Comparison of ENCODE assay signal across 15 cellular contexts in genomic region chr17:49574283-49574892, GRCh38. TPM values are rescaled to one million over a fixed set of nuclear protein-coding genes. Genes with fewer than 3 reads are reported as not detected.
DNase-seq lines count a peak whose midpoint lies in the region; ATAC-seq and TF ChIP-seq lines count a peak whose summit lies in the region.
"Had no signal": no experiment of that assay in that cellular context is flagged by ENCODE, and none has a peak within 500 bp of the region (broad histone marks: within the 10 kb centered on the region; RNA-seq: fewer than 3 reads in every experiment).

No MANE protein-coding gene starts in this region.

- H3K27ac ChIP-seq in left ventricle myocardium inferior (replicated peaks) (peak overlapping the region; percentile 75), esophagus squamous epithelium (peak overlapping the region in 3 of 4 donors; percentile 71 to 90 (median 84)), osteoblast (ENCODE audit: low read depth, low read length) (no peak overlapping the region), vagina (peak overlapping the region; percentile 90)
- H3K27ac ChIP-seq: SK-N-MC had no signal

- H3K4me3 ChIP-seq in left ventricle myocardium inferior (no peak overlapping the region), esophagus squamous epithelium (no peak overlapping the region), osteoblast (ENCODE audit: insufficient read depth, low read length) (no peak overlapping the region), vagina (no peak overlapping the region)
- H3K4me3 ChIP-seq: SK-N-MC had no signal

- H3K36me3 ChIP-seq in left ventricle myocardium inferior (no peaks in the 10 kb centered on the region), esophagus squamous epithelium (no peaks in the 10 kb centered on the region), osteoblast (ENCODE audit: insufficient read depth, low read length) (no peaks in the 10 kb centered on the region), vagina (no peaks in the 10 kb centered on the region)

- no peak for DNase-seq in left ventricle myocardium inferior
- no peak for DNase-seq in Right ventricle myocardium superior
- DNase-seq in esophagus squamous epithelium (lab: John Stamatoyannopoulos, UW), result no peak
- peak; percentile 56 for DNase-seq in osteoblast (ENCODE audit: insufficient read length, low spot score, missing footprints)
- DNase-seq in vagina (ENCODE audit: extremely low spot score in 2 of 2), result peak in 1 of 2 donors; percentile 83
- no peak for DNase-seq in T-helper 9 cell
- DNase-seq: activated effector memory CD4-positive, alpha-beta T cell treated with anti-CD3 and anti-CD28 coated beads, Interleukin-2, amount 50 U/mL, for 16 hours; NCI-H1417 treated with DMSO at 0.1 percent for 48 hours; stimulated activated CD4-positive, alpha-beta T cell treated with anti-CD3 and anti-CD28 coated beads, Interleukin-4, amount 100 ng/mL, for 24 hours had no signal

- no peaks in the 10 kb centered on the region for H3K79me2 ChIP-seq in osteoblast (ENCODE audit: insufficient read depth, low read length)

- no peaks in the 10 kb centered on the region for H3K9me3 ChIP-seq in left ventricle myocardium inferior (replicated peaks)
- no peaks in the 10 kb centered on the region for H3K9me3 ChIP-seq in esophagus squamous epithelium
- no peaks in the 10 kb centered on the region for H3K9me3 ChIP-seq in osteoblast (ENCODE audit: low read depth, low read length)
- H3K9me3 ChIP-seq in vagina, result no peaks in the 10 kb centered on the region

- TF ChIP-seq POLR2A in esophagus squamous epithelium (IDR thresholded peaks at IDR 0.05), result no peak
- no peak for TF ChIP-seq POLR2A in vagina (IDR thresholded peaks at IDR 0.05)

- H3K4me2 ChIP-seq in osteoblast (ENCODE audit: insufficient read depth, low read length), result no peak overlapping the region

- no peaks in the 10 kb centered on the region for H4K20me1 ChIP-seq in osteoblast (ENCODE audit: insufficient read depth, low read length)

- no peak overlapping the region for H2AFZ ChIP-seq in osteoblast (ENCODE audit: low read length)

- H3K4me1 ChIP-seq in left ventricle myocardium inferior (peaks cover 61% of the 10 kb centered on the region), esophagus squamous epithelium (peaks cover 31 to 62% (median 33%) of the 10 kb centered on the region in 3 donors), osteoblast (ENCODE audit: insufficient read depth, low read length) (peaks cover 3% of the 10 kb centered on the region), vagina (peaks cover 51% of the 10 kb centered on the region)

- intact Hi-C loops in left ventricle myocardium inferior (cut with micrococcal nuclease) (loop anchor here (2.0 kb wide), 1 partner anchor 120 kb away; no protein-coding TSS in a partner anchor), Right ventricle myocardium superior (cut with DNase I) (loop anchor here (10.0 kb wide), 1 partner anchor 280 kb away; no protein-coding TSS in a partner anchor), esophagus squamous epithelium (cut with DNase I) (loop anchor here (5.0 to 10.0 kb wide), 3 partner anchors 200 to 420 kb away; partner anchors contain the start of gene DLX3), vagina (cut with DNase I) (loop anchor here (10.0 kb wide), 1 partner anchor 280 kb away; no protein-coding TSS in a partner anchor)

- WGBS in esophagus squamous epithelium, 2 donors, result 66 to 75% methylated on average over 4 to 7 of the region's 13 CpGs

- H3K27me3 ChIP-seq in left ventricle myocardium inferior (ENCODE audit: low read depth) (no peaks in the 10 kb centered on the region), esophagus squamous epithelium (peaks cover 0 to 51% (median 0%) of the 10 kb centered on the region in 4 donors), osteoblast (ENCODE audit: insufficient read depth, low read length) (peaks cover 18% of the 10 kb centered on the region), vagina (no peaks in the 10 kb centered on the region)

- TF ChIP-seq CTCF in left ventricle myocardium inferior (IDR thresholded peaks at IDR 0.05; ENCODE audit: borderline replicate concordance) (no peak), esophagus squamous epithelium (IDR thresholded peaks at IDR 0.05) (no peak), osteoblast (IDR thresholded peaks at IDR 0.05; ENCODE audit: extremely low read depth, low read depth, low read length) (no peak), vagina (IDR thresholded peaks at IDR 0.05) (no peak)

- ATAC-seq in Right ventricle myocardium superior (ENCODE audit: poor library complexity), result no peak
- no peak for ATAC-seq in HG03378 (IDR thresholded peaks at IDR 0.05; ENCODE audit: unreplicated experiment)
- ATAC-seq in HG03108 (IDR thresholded peaks at IDR 0.05; ENCODE audit: unreplicated experiment), result no peak

RNA-seq across cellular contexts. Expression of gene NXPH3, which starts 1.3 kb away (rescaled TPM):
- 4.0 TPM for total RNA-seq in left ventricle myocardium inferior
- 3.7 TPM for total RNA-seq in Right ventricle myocardium superior
- 1 to 10 TPM in 2 of 4 donors, under 1 TPM in 2; 0.53 to 3.8 (median 1.5) TPM for total RNA-seq in esophagus squamous epithelium
- total RNA-seq in osteoblast, result 1.8 and 3.3 TPM in 2 replicates
- total RNA-seq in vagina, result 18.4 TPM
- total RNA-seq: kidney epithelial cell, myocyte, OCI-LY7 had no signal
